9 cellular contexts compared by ENCODE assay signal in genomic region chr19:13825489-13826475, GRCh38. TPM values are rescaled to one million over a fixed set of nuclear protein-coding genes. Genes with fewer than 3 reads are reported as not detected.
DNase-seq lines count a peak whose midpoint lies in the region; ATAC-seq and TF ChIP-seq lines count a peak whose summit lies in the region.
"Had no signal": no experiment of that assay in that cellular context is flagged by ENCODE, and none has a peak within 500 bp of the region (broad histone marks: within the 10 kb centered on the region; RNA-seq: fewer than 3 reads in every experiment).

No MANE protein-coding gene starts in this region.

- POLR2A ChIA-PET in CD4-positive, alpha-beta memory T cell (lab: Charles Lee; ENCODE audit: partially characterized antibody): interaction anchor here (1.1 to 1.7 kb wide), 5 partner anchors 11 to 37 kb away, joined by 4 to 5 read pairs (median 4); no protein-coding TSS in a partner anchor
- POLR2A ChIA-PET in SK-N-SH (lab: Yijun Ruan, JAX): no interaction called here

- H3K4me2 ChIP-seq in SK-N-SH: no peak overlapping the region

- no peak overlapping the region for H3K4me3 ChIP-seq in CD4-positive, alpha-beta memory T cell (ENCODE audit: low read length in 2 of 2)
- H3K4me3 ChIP-seq in SK-N-SH (ENCODE audit: low read depth in 2 of 2, low read length in 1 of 2) (no peak overlapping the region), lower lobe of right lung (no peak overlapping the region)
- H3K4me3 ChIP-seq: stomach had no signal

- H3K27me3 Mint-ChIP-seq in CD4-positive, alpha-beta memory T cell: no peaks in the 10 kb centered on the region

- no peak for TF ChIP-seq RAD21 in SK-N-SH (IDR thresholded peaks at IDR 0.05; ENCODE audit: low read length)

- peaks cover 46% of the 10 kb centered on the region for H4K20me1 ChIP-seq in SK-N-SH (ENCODE audit: insufficient read depth)

- no peaks in the 10 kb centered on the region for H3K9me3 ChIP-seq in CD4-positive, alpha-beta memory T cell (ENCODE audit: control insufficient read depth in 1 of 2, low read length in 2 of 2)
- H3K9me3 ChIP-seq in SK-N-SH: no peaks in the 10 kb centered on the region
- no peaks in the 10 kb centered on the region for H3K9me3 ChIP-seq in lower lobe of right lung
- H3K9me3 ChIP-seq: stomach had no signal

- peaks cover 66% of the 10 kb centered on the region for H3F3A ChIP-seq in SK-N-SH (replicated peaks; ENCODE audit: insufficient read depth)

- no peak overlapping the region for H3K4me3 Mint-ChIP-seq in CD4-positive, alpha-beta memory T cell

- no peaks in the 10 kb centered on the region for H3K79me2 ChIP-seq in SK-N-SH (ENCODE audit: insufficient read depth)

- H3K27me3 ChIP-seq in CD4-positive, alpha-beta memory T cell (ENCODE audit: insufficient read depth, low read length): no peaks in the 10 kb centered on the region
- no peaks in the 10 kb centered on the region for H3K27me3 ChIP-seq in SK-N-SH (ENCODE audit: insufficient read depth)
- H3K27me3 ChIP-seq in lower lobe of right lung (ENCODE audit: low read depth): no peaks in the 10 kb centered on the region
- H3K27me3 ChIP-seq: stomach had no signal

- intact Hi-C loops in CD4-positive, alpha-beta memory T cell (cut with micrococcal nuclease): no loop called here
- intact Hi-C loops in lower lobe of right lung (cut with DNase I): no loop called here

- no peak overlapping the region for H3K27ac ChIP-seq in CD4-positive, alpha-beta memory T cell (ENCODE audit: low read depth, low read length)
- no peak overlapping the region for H3K27ac ChIP-seq in SK-N-SH (ENCODE audit: low read depth in 2 of 2, low read length in 1 of 2)
- H3K27ac ChIP-seq in lower lobe of right lung: no peak overlapping the region
- H3K27ac ChIP-seq: stomach had no signal

- H2AFZ ChIP-seq in SK-N-SH (ENCODE audit: low read depth): no peak overlapping the region

- no peak overlapping the region for H3K9ac ChIP-seq in SK-N-SH

- peaks cover 0 to 1% (median 0%) of the 10 kb centered on the region in 8 donors for H3K9me3 Mint-ChIP-seq in CD4-positive, alpha-beta memory T cell

- peaks cover under 1 to 19% of the 10 kb centered on the region in 2 donors for H3K36me3 Mint-ChIP-seq in CD4-positive, alpha-beta memory T cell

- H3K9me2 ChIP-seq in SK-N-SH: no peaks in the 10 kb centered on the region

- H3K36me3 ChIP-seq in CD4-positive, alpha-beta memory T cell (ENCODE audit: insufficient read depth, low read length): no peaks in the 10 kb centered on the region
- H3K36me3 ChIP-seq in SK-N-SH (replicated peaks in 1 of 2; ENCODE audit: control insufficient read depth in 1 of 2, insufficient read depth in 2 of 2, low read length in 1 of 2) (peaks cover 21 to 30% of the 10 kb centered on the region in 2 experiments), lower lobe of right lung (peaks cover 48% of the 10 kb centered on the region)

- peak; percentile 37 for TF ChIP-seq CTCF in GM12873 (IDR thresholded peaks at IDR 0.05; ENCODE audit: insufficient read depth, low read depth, low read length, missing control alignments)
- TF ChIP-seq CTCF in SK-N-SH (IDR thresholded peaks at IDR 0.05): peak; percentile 38; the same call in 1 of the 2 replicates
- TF ChIP-seq CTCF in lower lobe of right lung (IDR thresholded peaks at IDR 0.05): no peak

- CTCF ChIA-PET in CD4-positive, alpha-beta memory T cell (lab: Charles Lee; ENCODE audit: partially characterized antibody): interaction anchor here (2.5 kb wide), 1 partner anchor 11 kb away, joined by 8 read pairs; no protein-coding TSS in a partner anchor
- CTCF ChIA-PET in SK-N-SH (lab: Yijun Ruan, JAX): interaction anchor here (0.6 to 2.7 kb wide), 3 partner anchors 10 to 54 kb away, joined by 3 to 13 read pairs (median 3); no protein-coding TSS in a partner anchor

- TF ChIP-seq EP300 in SK-N-SH (IDR thresholded peaks at IDR 0.05; ENCODE audit: borderline replicate concordance in 1 of 2, low read depth in 1 of 2, low read length in 1 of 2): no peak

- H3K4me1 Mint-ChIP-seq in CD4-positive, alpha-beta memory T cell: peaks cover 0 to 6% (median 3%) of the 10 kb centered on the region in 4 donors

- H3K4me1 ChIP-seq in CD4-positive, alpha-beta memory T cell (ENCODE audit: insufficient read depth, low read length): no peaks in the 10 kb centered on the region
- peaks cover 0 to 8% of the 10 kb centered on the region in 2 experiments; a peak in 2 of 4 replicates for H3K4me1 ChIP-seq in SK-N-SH (ENCODE audit: control insufficient read depth in 1 of 2, insufficient read depth in 2 of 2, low read depth in 1 of 2, low read length in 1 of 2)
- peaks cover 11% of the 10 kb centered on the region for H3K4me1 ChIP-seq in lower lobe of right lung
- H3K4me1 ChIP-seq: stomach had no signal

- H3K27ac Mint-ChIP-seq in CD4-positive, alpha-beta memory T cell: peak overlapping the region in 6 of 7 donors; percentile 27 to 84 (median 62)

- no peak for DNase-seq in CD4-positive, alpha-beta memory T cell
- peak; percentile 80 for DNase-seq in SK-N-SH
- DNase-seq in lower lobe of right lung: no peak
- DNase-seq in COLO829 (ENCODE audit: low spot score): no peak
- DNase-seq in C1 segment of cervical spinal cord (lab: John Stamatoyannopoulos, UW): no peak
- DNase-seq: stomach had no signal

- peak; percentile 9 to 17 for ATAC-seq in lower lobe of right lung
- ATAC-seq in HG02852 (IDR thresholded peaks at IDR 0.05; ENCODE audit: unreplicated experiment): no peak
- ATAC-seq in HG03045 (IDR thresholded peaks at IDR 0.05; ENCODE audit: unreplicated experiment): no peak

- WGBS in SK-N-SH (ENCODE audit: low lambda C conversion rate): 96% methylated on average over 18 of the region's 30 CpGs

TF ChIP-seq in SK-N-SH, 30 proteins besides CTCF, POLR2A, EP300 and RAD21:
- TF ChIP-seq IRF3 (IDR thresholded peaks at IDR 0.05; ENCODE audit: low read depth, low read length) (no peak), TAF1 (IDR thresholded peaks at IDR 0.05; ENCODE audit: borderline replicate concordance, low read depth, low read length) (no peak), POLR2AphosphoS5 (IDR thresholded peaks at IDR 0.05; ENCODE audit: low read depth, low read length) (no peak), TEAD4 (IDR thresholded peaks at IDR 0.05; ENCODE audit: borderline replicate concordance, insufficient read depth) (no peak), CHD2 (IDR thresholded peaks at IDR 0.05; ENCODE audit: low read length, partially characterized antibody) (no peak), SMC3 (IDR thresholded peaks at IDR 0.05; ENCODE audit: low read depth, low read length) (no peak), MEF2A (IDR thresholded peaks at IDR 0.05; ENCODE audit: borderline replicate concordance, low read depth) (no peak)

RNA-seq across cellular contexts. Expression of gene ZSWIM4, which starts 30.5 kb away (rescaled TPM):
- total RNA-seq in CD4-positive, alpha-beta memory T cell: 1 to 10 TPM; 6.4 to 6.6 TPM
- 1 to 10 TPM in 1 of 2 donors, under 1 TPM in 1; 0.33 to 1.6 TPM for polyA plus RNA-seq in CD4-positive, alpha-beta memory T cell
- 3.5 and 4.7 TPM in 2 replicates for polyA plus RNA-seq in SK-N-SH (2012; rRNA removed)
- polyA plus RNA-seq in SK-N-SH (2012; cell fraction: cytosol; rRNA removed): 1.8 and 3.1 TPM in 2 replicates
- polyA plus RNA-seq in SK-N-SH (2012; cell fraction: nucleus; rRNA removed): 7.0 and 7.6 TPM in 2 replicates
- 7.4 TPM for total RNA-seq in lower lobe of right lung

RNA-seq across cellular contexts. Expression of gene NANOS3, which starts 51.2 kb away (rescaled TPM):
- total RNA-seq in CD4-positive, alpha-beta memory T cell: not detected
- polyA plus RNA-seq in CD4-positive, alpha-beta memory T cell: not detected
- 0.53 and 0.57 TPM in 2 replicates for polyA plus RNA-seq in SK-N-SH (2012; rRNA removed)
- polyA plus RNA-seq in SK-N-SH (2012; cell fraction: cytosol; rRNA removed): 0.63 and 0.71 TPM in 2 replicates
- 1.7 and 4.4 TPM in 2 replicates for polyA plus RNA-seq in SK-N-SH (2012; cell fraction: nucleus; rRNA removed)
- total RNA-seq in lower lobe of right lung: 0.68 TPM
- total RNA-seq: stomach had no signal

RNA-seq across cellular contexts. Expression of gene C19orf53, which starts 51.5 kb away (rescaled TPM):
- 10 to 100 TPM; 84.3 to 85.0 TPM for total RNA-seq in CD4-positive, alpha-beta memory T cell
- polyA plus RNA-seq in CD4-positive, alpha-beta memory T cell: 100 to 1,000 TPM; 207 to 257 TPM
- polyA plus RNA-seq in SK-N-SH (2012; rRNA removed): 470 and 554 TPM in 2 replicates
- 460 and 463 TPM in 2 replicates for polyA plus RNA-seq in SK-N-SH (2012; cell fraction: cytosol; rRNA removed)
- 129 and 187 TPM in 2 replicates for polyA plus RNA-seq in SK-N-SH (2012; cell fraction: nucleus; rRNA removed)
- total RNA-seq in lower lobe of right lung: 68.0 TPM

Comparison
In these comparisons a context has a peak if more than half of its experiments do, and no peak if none do; other contexts are left out.
1. ATAC-seq: peak in lower lobe of right lung (2 of 2); none in HG02852 (single experiment) and HG03045 (single experiment).